8 cellular contexts compared by ENCODE assay signal in genomic region chrX:81377329-81377728, GRCh38.
DNase-seq lines count a peak whose midpoint lies in the region; ATAC-seq and TF ChIP-seq lines count a peak whose summit lies in the region.

No MANE protein-coding gene starts in this region.

- H3K4me3 Mint-ChIP-seq in osteocyte (ENCODE audit: unreplicated experiment): no peak overlapping the region

- DNase-seq in GM04504 (ENCODE audit: low read depth) (peak; percentile 7), dermis blood vessel endothelial cell (peak; percentile 50), osteocyte (ENCODE audit: extremely low spot score, unreplicated experiment) (no peak), substantia nigra (lab: John Stamatoyannopoulos, UW) (no peak), D341Med (ENCODE audit: low spot score) (no peak)
- DNase-seq in activated CD8-positive, alpha-beta memory T cell treated with anti-CD3 and anti-CD28 coated beads, Interleukin-2, amount 50 U/mL, for 48 hours: no peak

- H3K27ac ChIP-seq in substantia nigra (ENCODE audit: low read depth, low read length, poor library complexity, severe bottlenecking): no peak overlapping the region

- no peak for ATAC-seq in HG02763 (IDR thresholded peaks at IDR 0.05; ENCODE audit: unreplicated experiment)

- peak; percentile 47; the same call in 1 of the 2 replicates for TF ChIP-seq CTCF in LNCAP (IDR thresholded peaks at IDR 0.05)
- TF ChIP-seq CTCF in osteocyte (IDR thresholded peaks at IDR 0.05): peak; percentile 63

- H3K36me3 Mint-ChIP-seq in osteocyte (ENCODE audit: unreplicated experiment): no peaks in the 10 kb centered on the region

- peaks cover 3% of the 10 kb centered on the region for H3K27me3 Mint-ChIP-seq in osteocyte (ENCODE audit: unreplicated experiment)

- H3K4me1 Mint-ChIP-seq in osteocyte (ENCODE audit: unreplicated experiment): no peaks in the 10 kb centered on the region

- H3K9me3 Mint-ChIP-seq in osteocyte (ENCODE audit: unreplicated experiment): no peaks in the 10 kb centered on the region

- no peak overlapping the region for H3K27ac Mint-ChIP-seq in osteocyte (ENCODE audit: unreplicated experiment)

Comparison
In these comparisons a context has a peak if more than half of its experiments do, and no peak if none do; other contexts are left out.
1. DNase-seq: peak in GM04504 (single experiment) and dermis blood vessel endothelial cell (single experiment); none in osteocyte (single experiment), substantia nigra (0 of 49), D341Med (single experiment) and activated CD8-positive, alpha-beta memory T cell treated with anti-CD3 and anti-CD28 coated beads, Interleukin-2, amount 50 U/mL, for 48 hours (single experiment).